ENCODE assay signal across 23 cellular contexts in genomic region chr22:47846206-47846605, GRCh38.
"Had no signal": no experiment of that assay in that cellular context is flagged by ENCODE, and none has a peak within 500 bp of the region (broad histone marks: within the 10 kb centered on the region; RNA-seq: fewer than 3 reads in every experiment).

No MANE protein-coding gene starts in this region.

- H3K36me3 ChIP-seq: colonic mucosa, esophagus squamous epithelium, gastrocnemius medialis, heart right ventricle, left lung, lower lobe of right lung had no signal

- ATAC-seq: effector memory CD8-positive, alpha-beta T cell; esophagus mucosa; gastrocnemius medialis; heart right ventricle; left cardiac atrium; left lung; left ventricle myocardium superior; lower lobe of right lung; mucosa of descending colon had no signal

- H3K27ac ChIP-seq: colonic mucosa, epithelial cell of prostate, esophagus squamous epithelium, gastrocnemius medialis, heart right ventricle, left lung, lower lobe of right lung had no signal

- H3K27me3 ChIP-seq: colonic mucosa had no signal

- H3K9me3 ChIP-seq: colonic mucosa, esophagus squamous epithelium, gastrocnemius medialis, heart right ventricle, left lung, lower lobe of right lung, mucosa of descending colon had no signal

- H3K4me3 ChIP-seq: colonic mucosa, esophagus squamous epithelium, gastrocnemius medialis, heart right ventricle, left lung, lower lobe of right lung, mucosa of descending colon had no signal

- H3K4me1 ChIP-seq: colonic mucosa, gastrocnemius medialis, heart right ventricle, left lung, lower lobe of right lung had no signal

- DNase-seq: colonic mucosa; cortex of kidney; effector CD8-positive, alpha-beta T cell; effector memory CD8-positive, alpha-beta T cell; endodermal cell; erythroblast; esophagus squamous epithelium; foreskin fibroblast; foreskin melanocyte; gastrocnemius medialis; glutamatergic neuron; head of caudate nucleus; heart right ventricle; hippocampal formation; left cardiac atrium; left lung; left ventricle myocardium superior; lower lobe of right lung; mesenchymal stem cell; mucosa of descending colon; naive B cell had no signal
